7 cellular contexts compared by ENCODE assay signal in the genomic region with DNA sequence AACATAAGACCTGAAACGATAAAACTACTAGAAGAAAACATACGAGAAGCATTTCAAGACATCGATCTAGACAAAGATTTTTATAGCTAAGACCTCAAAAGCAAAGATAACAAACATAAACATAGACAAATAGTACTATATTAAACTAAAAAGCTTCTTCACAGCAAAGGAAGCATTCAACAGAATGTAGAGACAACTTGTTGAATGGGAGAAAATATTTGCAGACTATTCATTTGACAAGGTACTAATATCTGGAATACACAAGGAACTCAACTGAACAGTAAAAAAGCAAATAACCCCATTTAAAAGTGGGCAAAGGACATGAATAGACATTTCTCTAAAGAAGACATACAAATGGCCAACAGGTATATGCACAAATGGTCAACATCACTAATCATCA.
"Had no signal": no experiment of that assay in that cellular context is flagged by ENCODE, and none has a peak within 500 bp of the region (broad histone marks: within the 10 kb centered on the region; RNA-seq: fewer than 3 reads in every experiment).

No MANE protein-coding gene starts in this region.

- H3K27ac ChIP-seq: KMS-11 had no signal

- H3K9ac ChIP-seq: KMS-11 had no signal

- H3K4me1 ChIP-seq: HAP-1 had no signal

- DNase-seq: GOT3, H7, KBM-7 had no signal

- H3K4me2 ChIP-seq: KMS-11 had no signal

- ATAC-seq: HCT116 had no signal

- FAIRE-seq: HTR-8/SVneo had no signal

- H3K9me3 ChIP-seq: HAP-1 had no signal

- H3K4me3 ChIP-seq: HAP-1 had no signal
